Comparison of ENCODE assay signal across 24 cellular contexts in the genomic region with DNA sequence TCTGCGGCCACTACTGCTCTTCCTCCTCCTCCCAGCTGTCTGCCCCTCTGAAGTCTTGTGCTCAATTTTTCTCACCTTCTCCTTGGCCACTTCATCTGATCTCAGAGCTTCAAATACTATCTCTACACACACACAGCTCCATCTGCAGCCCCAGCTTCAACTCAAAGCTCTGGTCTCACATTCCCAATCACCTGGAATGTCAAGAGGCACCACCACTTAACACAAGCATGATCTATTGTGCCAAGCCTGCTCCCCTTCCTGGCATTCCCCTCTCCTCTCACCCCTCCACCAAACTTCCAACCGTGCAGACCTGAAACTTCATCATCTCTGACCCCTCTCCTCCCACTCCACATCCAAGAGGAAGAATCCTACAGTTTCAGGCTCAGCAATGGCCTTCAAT. TPM values are rescaled to one million over a fixed set of nuclear protein-coding genes. Genes with fewer than 3 reads are reported as not detected.
"Had no signal": no experiment of that assay in that cellular context is flagged by ENCODE, and none has a peak within 500 bp of the region (broad histone marks: within the 10 kb centered on the region; RNA-seq: fewer than 3 reads in every experiment).

No MANE protein-coding gene starts in this region.

- H3K9me3 Mint-ChIP-seq: T-cell had no signal

- ATAC-seq: Panc1, PC-3, T-cell had no signal

- H3K27ac Mint-ChIP-seq: T-cell had no signal

- DNase-seq: KBM-7, MV-4-11, NCI-H1092, NCI-H1105 treated with DMSO at 0.1 percent for 48 hours, NCI-H1417 treated with DMSO at 0.1 percent for 48 hours, NCI-H146, NCI-H187, NCI-H2029, NCI-H2081 treated with DMSO at 0.1 percent for 48 hours, NCI-H2227 treated with DMSO at 0.1 percent for 48 hours, NCI-H524, NCI-H526 treated with DMSO at 0.1 percent for 48 hours, NCI-H748 treated with DMSO at 0.1 percent for 48 hours, PC-3, SHP77, SK-N-SH, SW 1271, T-cell had no signal

- H3K4me3 Mint-ChIP-seq: T-cell had no signal

- H3K36me3 Mint-ChIP-seq: T-cell had no signal

RNA-seq across cellular contexts. Expression of a gene that starts 17.5 kb away (rescaled TPM):
- total RNA-seq: HT-29, MCF 10A, PC-3 had no signal

RNA-seq across cellular contexts. Expression of a gene that starts 38.4 kb away (rescaled TPM):
- total RNA-seq: HT-29, MCF 10A, NCI-H460, PC-3, SK-MEL-5 had no signal

RNA-seq across cellular contexts. Expression of a gene that starts 54.3 kb away (rescaled TPM):
- total RNA-seq: LHCN-M2 had no signal
